Comparison of ENCODE assay signal across 1 cellular context in genomic region chr11:114132427-114132826, GRCh38.
TF ChIP-seq lines count a peak whose summit lies in the region.

No MANE protein-coding gene starts in this region.

TF ChIP-seq in GM23338, 12 proteins besides CTCF, POLR2A, EP300 and RAD21 (continued from another document):
- no peak for TF ChIP-seq ZNF462 (CRISPR knock-in tag; IDR thresholded peaks at IDR 0.05)
- TF ChIP-seq REST (IDR thresholded peaks at IDR 0.05; ENCODE audit: unreplicated experiment) = no peak
- TF ChIP-seq ZNF114 (CRISPR knock-in tag; IDR thresholded peaks at IDR 0.05) = no peak
